ENCODE assay signal across 15 cellular contexts in the genomic region with DNA sequence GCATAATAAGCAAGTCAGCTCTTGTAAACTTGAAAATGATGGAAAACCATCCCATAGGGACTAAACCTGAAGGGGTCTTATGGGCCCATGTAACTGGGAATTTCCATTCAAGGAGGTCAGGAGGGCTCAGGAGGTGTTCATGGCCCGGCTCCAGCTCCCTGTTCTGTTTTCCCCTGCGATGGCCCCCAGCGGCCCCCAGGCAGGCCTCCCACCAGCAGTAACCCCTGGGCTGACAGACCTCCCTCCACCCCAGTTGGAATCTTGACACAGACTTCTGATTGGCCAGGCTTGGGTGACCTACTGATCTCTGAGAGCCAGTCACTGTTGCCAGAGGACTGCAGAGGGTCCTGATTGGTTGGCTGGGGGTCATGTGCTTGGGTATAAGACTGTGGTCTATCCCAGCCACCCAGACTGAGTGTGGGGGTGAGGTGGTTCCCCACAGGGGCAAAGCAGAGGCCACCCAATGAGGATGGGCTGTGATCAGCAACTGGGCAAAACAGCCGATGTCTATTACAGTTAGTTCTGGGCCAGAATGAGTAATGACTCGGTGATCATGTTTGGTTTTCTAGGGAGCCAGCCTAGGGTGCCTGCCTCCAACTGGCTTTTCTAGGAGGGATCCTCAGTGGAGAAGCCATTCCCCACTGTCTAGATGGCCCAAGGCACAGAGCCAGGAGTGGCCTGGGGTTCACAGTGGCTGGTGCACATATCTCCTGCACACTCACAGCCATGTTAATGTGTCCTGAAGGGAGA. TPM values are rescaled to one million over a fixed set of nuclear protein-coding genes. Genes with fewer than 3 reads are reported as not detected.
DNase-seq lines count a peak whose midpoint lies in the region; TF ChIP-seq lines count a peak whose summit lies in the region.
"Had no signal": no experiment of that assay in that cellular context is flagged by ENCODE, and none has a peak within 500 bp of the region (broad histone marks: within the 10 kb centered on the region; RNA-seq: fewer than 3 reads in every experiment).

No MANE protein-coding gene starts in this region.

- no peaks in the 10 kb centered on the region for H3K9me3 ChIP-seq in esophagus muscularis mucosa
- no peaks in the 10 kb centered on the region for H3K9me3 ChIP-seq in stomach smooth muscle (ENCODE audit: control insufficient read depth in 2 of 2, low read length in 2 of 2)
- H3K9me3 ChIP-seq: breast epithelium, suprapubic skin had no signal

- intact Hi-C loops in esophagus muscularis mucosa (cut with DNase I) = no loop called here

- H3K27ac ChIP-seq in esophagus muscularis mucosa (replicated peaks in 1 of 4) = peak overlapping the region; percentile 35 to 73 (median 64)
- H3K27ac ChIP-seq in stomach smooth muscle (ENCODE audit: low read length) = peak overlapping the region; percentile 76
- H3K27ac ChIP-seq: 22Rv1, suprapubic skin had no signal

- H3K36me3 ChIP-seq in esophagus muscularis mucosa (peaks cover 0 to 4% (median 2%) of the 10 kb centered on the region in 4 donors), stomach smooth muscle (ENCODE audit: control insufficient read depth in 2 of 2, insufficient read depth in 2 of 2, low read length in 2 of 2) (no peaks in the 10 kb centered on the region)
- H3K36me3 ChIP-seq: breast epithelium, suprapubic skin had no signal

- no peak overlapping the region for H3K9ac ChIP-seq in stomach smooth muscle (ENCODE audit: low read length in 2 of 2)

- no peak for TF ChIP-seq EP300 in esophagus muscularis mucosa (IDR thresholded peaks at IDR 0.05)

- TF ChIP-seq CTCF in esophagus muscularis mucosa (IDR thresholded peaks at IDR 0.05) = no peak

- H3K4me1 ChIP-seq in esophagus muscularis mucosa = peaks cover 49 to 68% (median 56%) of the 10 kb centered on the region in 4 donors
- peaks cover 47% of the 10 kb centered on the region for H3K4me1 ChIP-seq in stomach smooth muscle (ENCODE audit: control insufficient read depth, insufficient read depth, low read length)

- TF ChIP-seq POLR2A in esophagus muscularis mucosa (IDR thresholded peaks at IDR 0.05; ENCODE audit: low read depth) = no peak

- WGBS in esophagus muscularis mucosa = 80% methylated on average over 5 of the region's 5 CpGs

- DNase-seq in NCI-H2171 treated with DMSO at 0.1 percent for 48 hours (lab: John Stamatoyannopoulos, UW) (peak; percentile 25), NCI-H2171 (lab: John Stamatoyannopoulos, UW) (no peak), NCI-H82 (lab: John Stamatoyannopoulos, UW) (peak; percentile 51), esophagus muscularis mucosa (ENCODE audit: extremely low spot score) (no peak), GM19238 (ENCODE audit: insufficient read length, low spot score) (no peak), NCI-H524 treated with DMSO at 0.1 percent for 48 hours (lab: John Stamatoyannopoulos, UW) (no peak), HCEC 1CT (no peak)
- DNase-seq: activated naive CD4-positive, alpha-beta T cell treated with anti-CD3 and anti-CD28 coated beads, Interleukin-2, amount 10 ng/mL, durations not matched to agents 7 days and 5 days; naive thymus-derived CD4-positive, alpha-beta T cell; NCI-H1092 treated with DMSO at 0.1 percent for 48 hours; stimulated activated CD4-positive, alpha-beta T cell treated with anti-CD3 and anti-CD28 coated beads, Interleukin-15, amount 100 ng/mL, for 24 hours had no signal

- H3K4me3 ChIP-seq in esophagus muscularis mucosa (no peak overlapping the region), stomach smooth muscle (ENCODE audit: low read length in 2 of 2) (no peak overlapping the region)
- H3K4me3 ChIP-seq: breast epithelium, suprapubic skin had no signal

- H3K27me3 ChIP-seq in esophagus muscularis mucosa = no peaks in the 10 kb centered on the region
- H3K27me3 ChIP-seq in stomach smooth muscle (ENCODE audit: control insufficient read depth in 1 of 2, insufficient read depth in 2 of 2, low read length in 2 of 2) = no peaks in the 10 kb centered on the region
- H3K27me3 ChIP-seq: breast epithelium, suprapubic skin had no signal

RNA-seq across cellular contexts. Expression of a gene that starts 27.0 kb away (rescaled TPM):
- total RNA-seq in esophagus muscularis mucosa = 10 to 100 TPM in 3 of 4 donors, 1 to 10 TPM in 1; 7.0 to 23.2 (median 15.9) TPM

RNA-seq across cellular contexts. Expression of a gene that starts 37.3 kb away (rescaled TPM):
- 10 to 100 TPM in 3 of 4 donors, 1 to 10 TPM in 1; 9.4 to 27.1 (median 19.9) TPM for total RNA-seq in esophagus muscularis mucosa

RNA-seq across cellular contexts. Expression of a gene that starts 53.9 kb away (rescaled TPM):
- 10 to 100 TPM in 1 of 4 donors, 1 to 10 TPM in 3; 4.5 to 14.1 (median 6.4) TPM for total RNA-seq in esophagus muscularis mucosa

Comparison
In these comparisons a context has a peak if more than half of its experiments do, and no peak if none do; other contexts are left out.
1. DNase-seq: peak in NCI-H2171 treated with DMSO at 0.1 percent for 48 hours (single experiment) and NCI-H82 (single experiment); none in NCI-H2171 (single experiment), esophagus muscularis mucosa (single experiment), GM19238 (single experiment), NCI-H524 treated with DMSO at 0.1 percent for 48 hours (single experiment) and HCEC 1CT (single experiment).